Comparison of ENCODE assay signal across 11 cellular contexts in the genomic region with DNA sequence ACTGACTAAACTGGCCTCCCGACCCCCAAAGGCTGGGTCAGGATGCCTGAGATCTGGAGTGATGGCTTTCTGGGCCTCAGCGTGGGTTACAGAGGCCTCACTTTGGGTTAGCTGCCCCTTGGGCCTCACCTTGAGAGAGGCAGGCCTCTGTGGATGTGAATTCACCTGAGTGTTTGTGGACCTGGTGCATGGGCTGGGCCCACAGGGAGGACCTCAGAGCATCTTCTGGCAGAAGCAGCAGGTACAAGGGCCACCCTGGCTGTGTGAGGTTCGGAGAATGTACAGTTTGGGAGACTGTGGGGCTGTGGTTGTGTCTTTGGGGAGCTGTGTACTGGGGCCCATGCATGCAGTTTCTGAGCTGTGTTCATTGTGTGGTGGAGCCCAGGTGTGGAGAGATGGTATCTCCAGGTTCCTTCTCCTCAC. TPM values are rescaled to one million over a fixed set of nuclear protein-coding genes. Genes with fewer than 3 reads are reported as not detected.
DNase-seq lines count a peak whose midpoint lies in the region; ATAC-seq, FAIRE-seq and TF ChIP-seq lines count a peak whose summit lies in the region.
"Had no signal": no experiment of that assay in that cellular context is flagged by ENCODE, and none has a peak within 500 bp of the region (broad histone marks: within the 10 kb centered on the region; RNA-seq: fewer than 3 reads in every experiment).

No MANE protein-coding gene starts in this region.

- H3K36me3 Mint-ChIP-seq in HFFc6 (ENCODE audit: low read depth) (peaks cover 6% of the 10 kb centered on the region; the same call in 1 of the 2 replicates), immature natural killer cell (peaks cover 4 to 8% (median 7%) of the 10 kb centered on the region in 3 donors)
- peaks cover 8% of the 10 kb centered on the region for H3K36me3 Mint-ChIP-seq in activated CD4-positive, alpha-beta memory T cell treated with anti-CD3 and anti-CD28 coated beads for 36 hours
- peaks cover 82% of the 10 kb centered on the region for H3K36me3 Mint-ChIP-seq in stimulated activated effector memory CD8-positive, alpha-beta T cell treated with anti-CD3 and anti-CD28 coated beads, Interleukin-12 subunit alpha, Interleukin-12 subunit beta, amount 100 ng/mL, for 72 hours

- POLR2A ChIA-PET in activated CD4-positive, alpha-beta memory T cell treated with anti-CD3 and anti-CD28 coated beads for 36 hours (lab: Charles Lee) = interaction anchor here (0.6 to 2.4 kb wide), 4 partner anchors 12 to 20 kb away, joined by 3 to 8 read pairs (median 4); no protein-coding TSS in a partner anchor

- no peak for TF ChIP-seq CTCF in HFFc6 (IDR thresholded peaks at IDR 0.05)
- TF ChIP-seq CTCF in D721Med (IDR thresholded peaks at IDR 0.05; ENCODE audit: insufficient read depth, missing control alignments) = no peak

- H3K27ac Mint-ChIP-seq in HFFc6 (peak overlapping the region; percentile 53), immature natural killer cell (peak overlapping the region; percentile 74 to 100 (median 95))
- H3K27ac Mint-ChIP-seq in activated CD4-positive, alpha-beta memory T cell treated with anti-CD3 and anti-CD28 coated beads for 36 hours = peak overlapping the region; percentile 99
- peak overlapping the region; percentile 36 for H3K27ac Mint-ChIP-seq in stimulated activated effector memory CD8-positive, alpha-beta T cell treated with anti-CD3 and anti-CD28 coated beads, Interleukin-12 subunit alpha, Interleukin-12 subunit beta, amount 100 ng/mL, for 72 hours

- peaks cover 82% of the 10 kb centered on the region for H3K4me1 Mint-ChIP-seq in HFFc6 (ENCODE audit: low read depth)
- H3K4me1 Mint-ChIP-seq in activated CD4-positive, alpha-beta memory T cell treated with anti-CD3 and anti-CD28 coated beads for 36 hours (ENCODE audit: low read depth) = peaks cover 92% of the 10 kb centered on the region
- peaks cover 82 to 85% of the 10 kb centered on the region in 2 donors for H3K4me1 Mint-ChIP-seq in immature natural killer cell
- H3K4me1 Mint-ChIP-seq in stimulated activated effector memory CD8-positive, alpha-beta T cell treated with anti-CD3 and anti-CD28 coated beads, Interleukin-12 subunit alpha, Interleukin-12 subunit beta, amount 100 ng/mL, for 72 hours = peaks cover 92% of the 10 kb centered on the region

- peaks cover 1% of the 10 kb centered on the region; the same call in 1 of the 2 replicates for H3K27me3 Mint-ChIP-seq in HFFc6 (ENCODE audit: insufficient read depth)
- peaks cover 2% of the 10 kb centered on the region for H3K27me3 Mint-ChIP-seq in activated CD4-positive, alpha-beta memory T cell treated with anti-CD3 and anti-CD28 coated beads for 36 hours
- peaks cover 17 to 24% (median 18%) of the 10 kb centered on the region in 3 donors for H3K27me3 Mint-ChIP-seq in immature natural killer cell (ENCODE audit: low read depth in 3 of 3)

- intact Hi-C loops in activated CD4-positive, alpha-beta memory T cell treated with anti-CD3 and anti-CD28 coated beads for 36 hours (cut with micrococcal nuclease) = no loop called here

- FAIRE-seq in D721Med (lab: Jason Lieb, UNC) = no peak

- DNase-seq in HFFc6 (no peak), immature natural killer cell (no peak), EL (no peak), D721Med (ENCODE audit: insufficient read length, low spot score) (no peak), glomerular visceral epithelial cell (ENCODE audit: extremely low spot score) (no peak)
- DNase-seq in activated CD4-positive, alpha-beta memory T cell treated with anti-CD3 and anti-CD28 coated beads for 36 hours = no peak
- no peak for DNase-seq in stimulated activated effector memory CD8-positive, alpha-beta T cell treated with anti-CD3 and anti-CD28 coated beads, Interleukin-12 subunit alpha, Interleukin-12 subunit beta, amount 100 ng/mL, for 72 hours (ENCODE audit: low spot score in 2 of 2)
- DNase-seq: caudate nucleus, DMS79, NCI-H2029 had no signal

- no peak overlapping the region for H3K4me3 Mint-ChIP-seq in HFFc6
- H3K4me3 Mint-ChIP-seq in activated CD4-positive, alpha-beta memory T cell treated with anti-CD3 and anti-CD28 coated beads for 36 hours = peak overlapping the region; percentile 70
- H3K4me3 Mint-ChIP-seq in immature natural killer cell = peak overlapping the region in 4 of 5 donors; percentile 39 to 69 (median 54)
- H3K4me3 Mint-ChIP-seq in stimulated activated effector memory CD8-positive, alpha-beta T cell treated with anti-CD3 and anti-CD28 coated beads, Interleukin-12 subunit alpha, Interleukin-12 subunit beta, amount 100 ng/mL, for 72 hours = peak overlapping the region; percentile 90

- ATAC-seq in stimulated activated effector memory CD8-positive, alpha-beta T cell treated with anti-CD3 and anti-CD28 coated beads, Interleukin-12 subunit alpha, Interleukin-12 subunit beta, amount 100 ng/mL, for 72 hours = no peak

- CTCF ChIA-PET in activated CD4-positive, alpha-beta memory T cell treated with anti-CD3 and anti-CD28 coated beads for 36 hours (lab: Charles Lee) = interaction anchor here (0.9 to 6.9 kb wide), 5 partner anchors 11 to 135 kb away, joined by 3 to 34 read pairs (median 3); no protein-coding TSS in a partner anchor

- H3K9me3 Mint-ChIP-seq in HFFc6 (no peaks in the 10 kb centered on the region), immature natural killer cell (peaks cover 0 to 4% (median 2%) of the 10 kb centered on the region in 6 donors)
- H3K9me3 Mint-ChIP-seq in activated CD4-positive, alpha-beta memory T cell treated with anti-CD3 and anti-CD28 coated beads for 36 hours = no peaks in the 10 kb centered on the region
- H3K9me3 Mint-ChIP-seq in stimulated activated effector memory CD8-positive, alpha-beta T cell treated with anti-CD3 and anti-CD28 coated beads, Interleukin-12 subunit alpha, Interleukin-12 subunit beta, amount 100 ng/mL, for 72 hours = no peaks in the 10 kb centered on the region

RNA-seq across cellular contexts. Expression of a gene that starts 18.3 kb away (rescaled TPM):
- total RNA-seq in HFFc6 (2021; fragmentation: NEBNext Ultra II Directional; extraction: Animal tissue kit (Norgen Biotek cat#: 25700)) = 10 to 100 TPM; 27.1 to 32.2 (median 28.8) TPM
- total RNA-seq in activated CD4-positive, alpha-beta memory T cell treated with anti-CD3 and anti-CD28 coated beads for 36 hours = 10 to 100 TPM; 31.2 TPM
- 10 to 100 TPM in 1 of 3 donors, 1 to 10 TPM in 2; 4.6 to 12.1 (median 4.6) TPM for polyA plus RNA-seq in immature natural killer cell

RNA-seq across cellular contexts. Expression of a gene that starts 37.3 kb away (rescaled TPM):
- total RNA-seq in HFFc6 (2021; fragmentation: NEBNext Ultra II Directional; extraction: Animal tissue kit (Norgen Biotek cat#: 25700)) = 1 to 10 TPM in 2 of 6 experiments, under 1 TPM in 4; 0.36 to 1.4 (median 0.81) TPM
- total RNA-seq in activated CD4-positive, alpha-beta memory T cell treated with anti-CD3 and anti-CD28 coated beads for 36 hours = under 1 TPM in 1 of 2 experiments, not detected in 1; 0.27 TPM
- polyA plus RNA-seq in immature natural killer cell = under 1 TPM in 2 of 3 donors, not detected in 1; 0.40 to 0.68 TPM
- total RNA-seq: myocyte had no signal

RNA-seq across cellular contexts. Expression of a gene that starts 39.6 kb away (rescaled TPM):
- total RNA-seq in HFFc6 (2021; fragmentation: NEBNext Ultra II Directional; extraction: Animal tissue kit (Norgen Biotek cat#: 25700)) = 10 to 100 TPM; 16.9 to 36.0 (median 31.5) TPM
- 10 to 100 TPM; 95.6 to 95.7 TPM for total RNA-seq in activated CD4-positive, alpha-beta memory T cell treated with anti-CD3 and anti-CD28 coated beads for 36 hours
- polyA plus RNA-seq in immature natural killer cell = 1 to 10 TPM in 2 of 3 donors, under 1 TPM in 1; 0.81 to 1.8 (median 1.5) TPM

Comparison
In these comparisons a context has a peak if more than half of its experiments do, and no peak if none do; other contexts are left out.
1. H3K27ac Mint-ChIP-seq: peak in every context shown above with its lines; median percentile 99 in activated CD4-positive, alpha-beta memory T cell treated with anti-CD3 and anti-CD28 coated beads for 36 hours; 95 in immature natural killer cell; 53 in HFFc6; 36 in stimulated activated effector memory CD8-positive, alpha-beta T cell treated with anti-CD3 and anti-CD28 coated beads, Interleukin-12 subunit alpha, Interleukin-12 subunit beta, amount 100 ng/mL, for 72 hours.